Comparison of ENCODE assay signal across 8 cellular contexts in the genomic region with DNA sequence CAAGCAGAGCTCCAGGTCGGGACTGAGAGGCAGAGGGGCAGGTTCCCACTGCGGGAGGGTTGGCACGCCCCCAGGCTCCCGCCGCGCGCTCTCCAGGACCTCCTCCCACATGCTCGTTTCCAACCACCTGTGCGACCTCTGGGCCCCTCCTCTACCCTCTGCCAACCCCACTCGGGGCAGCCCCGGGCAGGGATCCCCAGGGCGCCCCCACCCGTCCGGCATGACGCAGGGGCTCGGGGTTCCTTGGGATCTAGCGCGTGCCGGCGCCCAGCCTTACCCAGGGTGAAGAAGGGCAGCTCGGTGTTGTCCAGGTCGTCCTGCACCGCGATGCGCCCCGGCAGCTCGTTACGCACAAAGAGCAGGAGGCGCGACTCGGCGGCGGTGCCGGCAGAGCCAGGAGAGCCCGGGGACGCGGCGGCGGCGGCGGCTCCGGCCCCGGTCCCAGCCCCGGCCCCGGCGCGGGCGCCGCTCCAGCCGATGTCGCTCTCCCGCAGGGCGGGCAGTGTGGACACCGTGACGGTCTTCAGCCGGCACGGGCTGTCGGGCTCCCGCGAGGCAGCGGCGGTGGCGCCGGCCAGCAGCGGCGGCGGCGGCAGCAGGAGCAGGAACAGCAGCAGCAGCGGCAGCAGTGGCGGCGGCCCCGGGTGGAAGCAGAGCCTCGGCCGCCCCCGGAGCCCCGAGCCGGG. TPM values are rescaled to one million over a fixed set of nuclear protein-coding genes. Genes with fewer than 3 reads are reported as not detected.
A peak's percentile ranks its signal among the peaks of the same experiment; 100 is the strongest.
DNase-seq lines count a peak whose midpoint lies in the region; ATAC-seq and TF ChIP-seq lines count a peak whose summit lies in the region.

No MANE protein-coding gene starts in this region.

- H3K9me3 ChIP-seq in MG63, result no peaks in the 10 kb centered on the region
- no peaks in the 10 kb centered on the region for H3K9me3 ChIP-seq in CD4-positive, alpha-beta T cell (ENCODE audit: control insufficient read depth, low read length)

- DNase-seq in COLO668 (lab: John Stamatoyannopoulos, UW; ENCODE audit: unreplicated experiment) (peak; percentile 71), MG63 (peak; percentile 31), endothelial cell (ENCODE audit: low spot score) (peak; percentile 46), midbrain (lab: John Stamatoyannopoulos, UW) (peak; percentile 39), HT-29 (ENCODE audit: low spot score) (no peak), NCI-H187 treated with DMSO at 0.1 percent for 48 hours (lab: John Stamatoyannopoulos, UW) (no peak)
- DNase-seq in CD4-positive, alpha-beta T cell, result no peak

- ATAC-seq in HG03469 (IDR thresholded peaks at IDR 0.05; ENCODE audit: unreplicated experiment), result no peak
- ATAC-seq in CD4-positive, alpha-beta T cell (ENCODE audit: poor library complexity), result no peak

- no peaks in the 10 kb centered on the region for H3K9me3 Mint-ChIP-seq in endothelial cell (ENCODE audit: unreplicated experiment)
- H3K9me3 Mint-ChIP-seq in CD4-positive, alpha-beta T cell, result peaks cover 3% of the 10 kb centered on the region

- POLR2A ChIA-PET in CD4-positive, alpha-beta T cell (lab: Charles Lee), result no interaction called here

- peaks cover 8% of the 10 kb centered on the region for H3K4me1 Mint-ChIP-seq in endothelial cell (ENCODE audit: unreplicated experiment)
- H3K4me1 Mint-ChIP-seq in CD4-positive, alpha-beta T cell (ENCODE audit: low read depth), result no peaks in the 10 kb centered on the region

- TF ChIP-seq CTCF in endothelial cell (IDR thresholded peaks at IDR 0.05; ENCODE audit: unreplicated experiment), result no peak
- TF ChIP-seq CTCF in CD4-positive, alpha-beta T cell (IDR thresholded peaks at IDR 0.05), result no peak

- CTCF ChIA-PET in CD4-positive, alpha-beta T cell (lab: Charles Lee), result no interaction called here

- H3K27ac Mint-ChIP-seq in endothelial cell (ENCODE audit: unreplicated experiment), result no peak overlapping the region
- no peak overlapping the region for H3K27ac Mint-ChIP-seq in CD4-positive, alpha-beta T cell

- peak overlapping the region; percentile 20; the same call in 1 of the 2 replicates for H3K4me3 ChIP-seq in MG63

- H3K27ac ChIP-seq in CD4-positive, alpha-beta T cell (ENCODE audit: low read depth, low read length), result no peak overlapping the region

- peaks cover 53% of the 10 kb centered on the region for H3K27me3 ChIP-seq in MG63
- H3K27me3 ChIP-seq in CD4-positive, alpha-beta T cell (ENCODE audit: control insufficient read depth, insufficient read depth, low read length), result peaks cover 47% of the 10 kb centered on the region

- intact Hi-C loops in CD4-positive, alpha-beta T cell (cut with DNase I, micrococcal nuclease), result no loop called here

- peaks cover 6% of the 10 kb centered on the region for H3K27me3 Mint-ChIP-seq in endothelial cell (ENCODE audit: unreplicated experiment)
- peaks cover 40% of the 10 kb centered on the region for H3K27me3 Mint-ChIP-seq in CD4-positive, alpha-beta T cell

- H3K36me3 ChIP-seq in MG63, result no peaks in the 10 kb centered on the region

- H3K36me3 Mint-ChIP-seq in endothelial cell (ENCODE audit: low read depth, unreplicated experiment), result no peaks in the 10 kb centered on the region
- H3K36me3 Mint-ChIP-seq in CD4-positive, alpha-beta T cell (ENCODE audit: low read depth), result no peaks in the 10 kb centered on the region

- H3K4me3 Mint-ChIP-seq in endothelial cell (ENCODE audit: unreplicated experiment), result peak overlapping the region; percentile 88
- H3K4me3 Mint-ChIP-seq in CD4-positive, alpha-beta T cell, result no peak overlapping the region

RNA-seq across cellular contexts. Expression of a gene that starts 0.5 kb away (rescaled TPM):
- total RNA-seq in MG63 (2014; rRNA removed; shearing (Covaris generic); ENCODE audit: low replicate concordance), result 1.1 and 8.0 TPM in 2 replicates
- total RNA-seq in endothelial cell (ENCODE audit: unreplicated experiment), result 10.0 TPM
- 2.6 and 4.0 TPM in 2 replicates for total RNA-seq in HT-29 (2014; rRNA removed; shearing (Covaris generic))
- total RNA-seq in CD4-positive, alpha-beta T cell, result 1 to 10 TPM; 2.3 to 2.4 TPM

Comparison
In these comparisons a context has a peak if more than half of its experiments do, and no peak if none do; other contexts are left out.
1. DNase-seq: peak in COLO668 (single experiment), MG63 (single experiment), endothelial cell (single experiment) and midbrain (single experiment); none in HT-29 (single experiment), NCI-H187 treated with DMSO at 0.1 percent for 48 hours (single experiment) and CD4-positive, alpha-beta T cell (0 of 10).